Comparison of ENCODE assay signal across 16 cellular contexts in the genomic region with DNA sequence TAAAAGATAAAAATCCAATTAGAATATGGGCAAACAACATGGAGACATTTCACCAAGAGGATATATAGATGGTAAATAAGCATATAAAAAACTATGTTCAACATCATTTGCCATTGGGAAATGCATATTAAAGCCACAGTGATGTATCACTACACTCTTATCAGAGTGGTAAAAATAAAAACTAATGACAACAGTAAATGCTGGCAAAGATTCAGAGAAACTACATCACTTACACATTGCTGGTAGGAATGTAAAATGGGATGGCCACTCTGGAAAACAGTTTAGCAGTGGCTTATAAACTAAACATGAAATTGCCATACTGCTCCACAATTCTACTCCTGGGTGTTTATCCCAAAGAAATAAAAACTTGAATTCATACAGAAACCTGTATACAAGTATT. TPM values are rescaled to one million over a fixed set of nuclear protein-coding genes. Genes with fewer than 3 reads are reported as not detected.
DNase-seq lines count a peak whose midpoint lies in the region; ATAC-seq and TF ChIP-seq lines count a peak whose summit lies in the region.
"Had no signal": no experiment of that assay in that cellular context is flagged by ENCODE, and none has a peak within 500 bp of the region (broad histone marks: within the 10 kb centered on the region; RNA-seq: fewer than 3 reads in every experiment).

No MANE protein-coding gene starts in this region.

- no peaks in the 10 kb centered on the region for H3F3A ChIP-seq in GM23248 (ENCODE audit: insufficient read depth)

- no peak overlapping the region for H3K4me2 ChIP-seq in GM23248 (ENCODE audit: unreplicated experiment)

- H3K9me3 Mint-ChIP-seq in stimulated activated naive B cell treated with anti-CD40 and anti-IgM and Interleukin-4, amounts not matched to agents 10 μg/mL and 1 μg/mL and 100 μg/mL, for 72 hours: no peaks in the 10 kb centered on the region
- no peaks in the 10 kb centered on the region for H3K9me3 Mint-ChIP-seq in activated T-helper 1 cell treated with anti-CD3 and anti-CD28 coated beads, Interleukin-12 subunit alpha, Interleukin-12 subunit beta, Interleukin-2, Interleukin-4 antibody, amounts not matched to agents 30 ng/mL and 10 ng/mL and 1 ng/mL, durations not matched to agents 14 hours and 24 hours and 36 hours
- H3K9me3 Mint-ChIP-seq: CD4-positive, alpha-beta T cell; H9; IgD-negative memory B cell had no signal

- H3K9me3 ChIP-seq in GM23248 (ENCODE audit: low read depth): no peaks in the 10 kb centered on the region
- H3K9me3 ChIP-seq: Caco-2 had no signal

- peak; percentile 8 for DNase-seq in GM23248
- DNase-seq in LNCaP clone FGC (ENCODE audit: low read depth): peak; percentile 47
- DNase-seq in fibroblast of pulmonary artery (ENCODE audit: low read depth): peak; percentile 24
- DNase-seq in stimulated activated naive B cell treated with anti-CD40 and anti-IgM and Interleukin-4, amounts not matched to agents 10 μg/mL and 1 μg/mL and 100 μg/mL, for 72 hours: no peak
- DNase-seq in activated T-helper 1 cell treated with anti-CD3 and anti-CD28 coated beads, Interleukin-12 subunit alpha, Interleukin-12 subunit beta, Interleukin-2, Interleukin-4 antibody, amounts not matched to agents 30 ng/mL and 10 ng/mL and 1 ng/mL, durations not matched to agents 14 hours and 24 hours and 36 hours (ENCODE audit: low spot score): no peak
- no peak for DNase-seq in coronary artery (ENCODE audit: low spot score)
- DNase-seq: ACHN; AML-193; Caco-2; CD4-positive, alpha-beta T cell; GDM1; H9; KBM-7 had no signal

- no peaks in the 10 kb centered on the region for H3K4me1 Mint-ChIP-seq in stimulated activated naive B cell treated with anti-CD40 and anti-IgM and Interleukin-4, amounts not matched to agents 10 μg/mL and 1 μg/mL and 100 μg/mL, for 72 hours
- H3K4me1 Mint-ChIP-seq in activated T-helper 1 cell treated with anti-CD3 and anti-CD28 coated beads, Interleukin-12 subunit alpha, Interleukin-12 subunit beta, Interleukin-2, Interleukin-4 antibody, amounts not matched to agents 30 ng/mL and 10 ng/mL and 1 ng/mL, durations not matched to agents 14 hours and 24 hours and 36 hours (ENCODE audit: low read depth): no peaks in the 10 kb centered on the region

- no peaks in the 10 kb centered on the region for H3K36me3 ChIP-seq in GM23248 (ENCODE audit: low read depth)

- no peak overlapping the region for H3K4me3 ChIP-seq in GM23248
- no peak overlapping the region for H3K4me3 ChIP-seq in LNCaP clone FGC (ENCODE audit: low read depth, low read length)
- no peak overlapping the region for H3K4me3 ChIP-seq in fibroblast of pulmonary artery (replicated peaks; ENCODE audit: low read depth, low read length)
- H3K4me3 ChIP-seq in coronary artery: no peak overlapping the region

- no peak overlapping the region for H3K9ac ChIP-seq in GM23248

- in situ Hi-C loops in GM23248 (cut with MboI): no loop called here

- peaks cover 19 to 28% of the 10 kb centered on the region in 2 donors for H3K36me3 Mint-ChIP-seq in stimulated activated naive B cell treated with anti-CD40 and anti-IgM and Interleukin-4, amounts not matched to agents 10 μg/mL and 1 μg/mL and 100 μg/mL, for 72 hours
- no peaks in the 10 kb centered on the region for H3K36me3 Mint-ChIP-seq in activated T-helper 1 cell treated with anti-CD3 and anti-CD28 coated beads, Interleukin-12 subunit alpha, Interleukin-12 subunit beta, Interleukin-2, Interleukin-4 antibody, amounts not matched to agents 30 ng/mL and 10 ng/mL and 1 ng/mL, durations not matched to agents 14 hours and 24 hours and 36 hours (ENCODE audit: low read depth)

- no peaks in the 10 kb centered on the region for H4K20me1 ChIP-seq in GM23248 (ENCODE audit: insufficient read depth)

- H3K27me3 Mint-ChIP-seq in stimulated activated naive B cell treated with anti-CD40 and anti-IgM and Interleukin-4, amounts not matched to agents 10 μg/mL and 1 μg/mL and 100 μg/mL, for 72 hours: no peaks in the 10 kb centered on the region
- H3K27me3 Mint-ChIP-seq in activated T-helper 1 cell treated with anti-CD3 and anti-CD28 coated beads, Interleukin-12 subunit alpha, Interleukin-12 subunit beta, Interleukin-2, Interleukin-4 antibody, amounts not matched to agents 30 ng/mL and 10 ng/mL and 1 ng/mL, durations not matched to agents 14 hours and 24 hours and 36 hours (ENCODE audit: insufficient read depth): peaks cover 6% of the 10 kb centered on the region
- H3K27me3 Mint-ChIP-seq: CD4-positive, alpha-beta T cell; IgD-negative memory B cell had no signal

- H3K9me2 ChIP-seq in GM23248 (ENCODE audit: insufficient read depth): no peaks in the 10 kb centered on the region

- H3K27ac Mint-ChIP-seq in stimulated activated naive B cell treated with anti-CD40 and anti-IgM and Interleukin-4, amounts not matched to agents 10 μg/mL and 1 μg/mL and 100 μg/mL, for 72 hours: peak overlapping the region; percentile 62
- H3K27ac Mint-ChIP-seq in activated T-helper 1 cell treated with anti-CD3 and anti-CD28 coated beads, Interleukin-12 subunit alpha, Interleukin-12 subunit beta, Interleukin-2, Interleukin-4 antibody, amounts not matched to agents 30 ng/mL and 10 ng/mL and 1 ng/mL, durations not matched to agents 14 hours and 24 hours and 36 hours: no peak overlapping the region
- H3K27ac Mint-ChIP-seq: CD4-positive, alpha-beta T cell; H9; IgD-negative memory B cell had no signal

- no peaks in the 10 kb centered on the region for H3K27me3 ChIP-seq in GM23248 (replicated peaks; ENCODE audit: insufficient read depth)

- no peak overlapping the region for H2AFZ ChIP-seq in GM23248

- no peak overlapping the region for H3K4me3 Mint-ChIP-seq in stimulated activated naive B cell treated with anti-CD40 and anti-IgM and Interleukin-4, amounts not matched to agents 10 μg/mL and 1 μg/mL and 100 μg/mL, for 72 hours
- H3K4me3 Mint-ChIP-seq in activated T-helper 1 cell treated with anti-CD3 and anti-CD28 coated beads, Interleukin-12 subunit alpha, Interleukin-12 subunit beta, Interleukin-2, Interleukin-4 antibody, amounts not matched to agents 30 ng/mL and 10 ng/mL and 1 ng/mL, durations not matched to agents 14 hours and 24 hours and 36 hours: no peak overlapping the region
- H3K4me3 Mint-ChIP-seq: CD4-positive, alpha-beta T cell; H9; IgD-negative memory B cell had no signal

- ATAC-seq in stimulated activated naive B cell treated with anti-CD40 and anti-IgM and Interleukin-4, amounts not matched to agents 10 μg/mL and 1 μg/mL and 100 μg/mL, for 72 hours (replicated peaks): no peak
- ATAC-seq in HG02642 (IDR thresholded peaks at IDR 0.05; ENCODE audit: poor library complexity, unreplicated experiment): no peak

- H3K79me2 ChIP-seq in GM23248 (ENCODE audit: insufficient read depth): no peaks in the 10 kb centered on the region

- H3K27ac ChIP-seq in GM23248 (no peak overlapping the region), coronary artery (no peak overlapping the region)
- H3K27ac ChIP-seq: C4-2B had no signal

- TF ChIP-seq CTCF in LNCaP clone FGC (IDR thresholded peaks at IDR 0.05; ENCODE audit: control insufficient read depth, extremely low read depth, insufficient read depth) (no peak), fibroblast of pulmonary artery (IDR thresholded peaks at IDR 0.05; ENCODE audit: low read length, missing control alignments) (no peak), coronary artery (IDR thresholded peaks at IDR 0.05) (no peak)

- no peaks in the 10 kb centered on the region for H3K4me1 ChIP-seq in GM23248 (ENCODE audit: insufficient read depth)
- H3K4me1 ChIP-seq: Caco-2 had no signal

- intact Hi-C loops in activated T-helper 1 cell treated with anti-CD3 and anti-CD28 coated beads, Interleukin-12 subunit alpha, Interleukin-12 subunit beta, Interleukin-2, Interleukin-4 antibody, amounts not matched to agents 30 ng/mL and 10 ng/mL and 1 ng/mL, durations not matched to agents 14 hours and 24 hours and 36 hours (cut with micrococcal nuclease): no loop called here

RNA-seq across cellular contexts. Expression of gene CROT, which starts 59.2 kb away (rescaled TPM):
- 11.9 and 13.4 TPM in 2 replicates for total RNA-seq in GM23248 (2014; rRNA removed; shearing (Covaris generic))
- 11.1 and 12.0 TPM in 2 replicates for polyA plus RNA-seq in GM23248 (2016; fragmentation: Nextera tagmentation; extraction: Ambion mirVana)
- 5.9 and 6.5 TPM in 2 replicates for total RNA-seq in activated T-helper 1 cell treated with anti-CD3 and anti-CD28 coated beads, Interleukin-12 subunit alpha, Interleukin-12 subunit beta, Interleukin-2, Interleukin-4 antibody, amounts not matched to agents 30 ng/mL and 10 ng/mL and 1 ng/mL, durations not matched to agents 14 hours and 24 hours and 36 hours

Comparison
In these comparisons a context has a peak if more than half of its experiments do, and no peak if none do; other contexts are left out.
1. DNase-seq: peak in GM23248 (single experiment), LNCaP clone FGC (single experiment) and fibroblast of pulmonary artery (single experiment); none in stimulated activated naive B cell treated with anti-CD40 and anti-IgM and Interleukin-4, amounts not matched to agents 10 μg/mL and 1 μg/mL and 100 μg/mL, for 72 hours (single experiment), activated T-helper 1 cell treated with anti-CD3 and anti-CD28 coated beads, Interleukin-12 subunit alpha, Interleukin-12 subunit beta, Interleukin-2, Interleukin-4 antibody, amounts not matched to agents 30 ng/mL and 10 ng/mL and 1 ng/mL, durations not matched to agents 14 hours and 24 hours and 36 hours (single experiment) and coronary artery (single experiment).